In genomic region chr1:67441183-67441582, GRCh38 we compare ENCODE assay signal across 10 cellular contexts. TPM values are rescaled to one million over a fixed set of nuclear protein-coding genes. Genes with fewer than 3 reads are reported as not detected.
A peak's percentile ranks its signal among the peaks of the same experiment; 100 is the strongest.
DNase-seq lines count a peak whose midpoint lies in the region; ATAC-seq and TF ChIP-seq lines count a peak whose summit lies in the region.
"Had no signal": no experiment of that assay in that cellular context is flagged by ENCODE, and none has a peak within 500 bp of the region (broad histone marks: within the 10 kb centered on the region; RNA-seq: fewer than 3 reads in every experiment).

No MANE protein-coding gene starts in this region.

- no peak for TF ChIP-seq POLR2A in adrenal gland (IDR thresholded peaks at IDR 0.05)

- H3K27ac ChIP-seq in adrenal gland (peak overlapping the region in 2 of 5 donors; percentile 6 to 31), muscle layer of colon (ENCODE audit: low read depth, low read length) (no peak overlapping the region)
- H3K27ac ChIP-seq: 22Rv1 had no signal

- H3K9ac ChIP-seq in muscle layer of colon (ENCODE audit: low read length): peak overlapping the region; percentile 24

- intact Hi-C loops in adrenal gland (cut with DNase I): no loop called here

- ATAC-seq in HG02981 (IDR thresholded peaks at IDR 0.05; ENCODE audit: unreplicated experiment): no peak

- WGBS in adrenal gland, 4 donors: 13 to 22% (median 14%) methylated on average over 3 of the region's 3 CpGs

- no peaks in the 10 kb centered on the region for H3K27me3 ChIP-seq in adrenal gland
- H3K27me3 ChIP-seq in muscle layer of colon (ENCODE audit: control insufficient read depth in 1 of 2, insufficient read depth in 2 of 2, low read length in 2 of 2): no peaks in the 10 kb centered on the region

- no peak for TF ChIP-seq CTCF in adrenal gland (IDR thresholded peaks at IDR 0.05)

- H3K4me1 ChIP-seq in adrenal gland (replicated peaks in 1 of 2) (peaks cover 11 to 16% of the 10 kb centered on the region in 2 donors), muscle layer of colon (ENCODE audit: insufficient read depth, low read length) (peaks cover 10% of the 10 kb centered on the region)

- H3K9me3 ChIP-seq in adrenal gland (replicated peaks in 1 of 3) (no peaks in the 10 kb centered on the region), muscle layer of colon (ENCODE audit: low read length) (no peaks in the 10 kb centered on the region)

- no peaks in the 10 kb centered on the region for H3K36me3 ChIP-seq in adrenal gland (replicated peaks in 1 of 2)
- no peaks in the 10 kb centered on the region for H3K36me3 ChIP-seq in muscle layer of colon (ENCODE audit: insufficient read depth, low read length)

- H3K4me3 ChIP-seq in adrenal gland (no peak overlapping the region), muscle layer of colon (ENCODE audit: low read depth in 1 of 2, low read length in 2 of 2) (no peak overlapping the region)
- H3K4me3 ChIP-seq: dorsolateral prefrontal cortex had no signal

- DNase-seq in DMS153 (lab: John Stamatoyannopoulos, UW) (peak; percentile 17), DMS153 treated with DMSO at 0.1 percent for 48 hours (lab: John Stamatoyannopoulos, UW; ENCODE audit: unreplicated experiment) (no peak), KG1 (lab: John Stamatoyannopoulos, UW) (peak; percentile 39), adrenal gland (peak; percentile 76 to 90 (median 85)), NCI-H2029 (lab: John Stamatoyannopoulos, UW) (no peak), GF-D8 (lab: John Stamatoyannopoulos, UW) (no peak)

RNA-seq across cellular contexts. Expression of gene SERBP1, which starts 11.0 kb away (rescaled TPM):
- total RNA-seq in adrenal gland: 100 to 1,000 TPM; 122 to 183 (median 154) TPM
- polyA plus RNA-seq in adrenal gland: 100 to 1,000 TPM in 1 of 3 donors, 10 to 100 TPM in 2; 59.7 to 226 (median 79.5) TPM

Comparison
In these comparisons a context has a peak if more than half of its experiments do, and no peak if none do; other contexts are left out.
1. DNase-seq: peak in DMS153 (single experiment), KG1 (single experiment) and adrenal gland (7 of 7); none in DMS153 treated with DMSO at 0.1 percent for 48 hours (single experiment), NCI-H2029 (single experiment) and GF-D8 (single experiment).